Comparison of ENCODE assay signal across 13 cellular contexts in genomic region chr9:136513191-136513590, GRCh38.
"Had no signal": no experiment of that assay in that cellular context is flagged by ENCODE, and none has a peak within 500 bp of the region (broad histone marks: within the 10 kb centered on the region; RNA-seq: fewer than 3 reads in every experiment).

No MANE protein-coding gene starts in this region.

- H3K4me1 Mint-ChIP-seq: activated naive CD8-positive, alpha-beta T cell treated with anti-CD3 and anti-CD28 coated beads for 36 hours; naive thymus-derived CD8-positive, alpha-beta T cell; stimulated activated memory B cell treated with anti-CD40 and anti-IgM and Interleukin-4, amounts not matched to agents 10 μg/mL and 1 μg/mL and 100 μg/mL, for 72 hours had no signal

- H3K27ac ChIP-seq: hepatocyte had no signal

- H3K4me1 ChIP-seq: breast epithelium had no signal

- H3K27me3 ChIP-seq: breast epithelium, esophagus squamous epithelium, hepatocyte had no signal

- H3K27me3 Mint-ChIP-seq: activated naive CD8-positive, alpha-beta T cell treated with anti-CD3 and anti-CD28 coated beads for 36 hours; stimulated activated memory B cell treated with anti-CD40 and anti-IgM and Interleukin-4, amounts not matched to agents 10 μg/mL and 1 μg/mL and 100 μg/mL, for 72 hours had no signal

- H3K9me3 ChIP-seq: breast epithelium, esophagus squamous epithelium, mucosa of descending colon had no signal

- H3K79me2 ChIP-seq: hepatocyte had no signal

- H3K4me2 ChIP-seq: hepatocyte, smooth muscle cell had no signal

- H3K9me3 Mint-ChIP-seq: activated naive CD8-positive, alpha-beta T cell treated with anti-CD3 and anti-CD28 coated beads for 36 hours; naive thymus-derived CD8-positive, alpha-beta T cell; stimulated activated memory B cell treated with anti-CD40 and anti-IgM and Interleukin-4, amounts not matched to agents 10 μg/mL and 1 μg/mL and 100 μg/mL, for 72 hours had no signal

- H3K4me3 Mint-ChIP-seq: activated naive CD8-positive, alpha-beta T cell treated with anti-CD3 and anti-CD28 coated beads for 36 hours; naive thymus-derived CD8-positive, alpha-beta T cell; stimulated activated memory B cell treated with anti-CD40 and anti-IgM and Interleukin-4, amounts not matched to agents 10 μg/mL and 1 μg/mL and 100 μg/mL, for 72 hours had no signal

- H3K27ac Mint-ChIP-seq: activated naive CD8-positive, alpha-beta T cell treated with anti-CD3 and anti-CD28 coated beads for 36 hours; naive thymus-derived CD8-positive, alpha-beta T cell; stimulated activated memory B cell treated with anti-CD40 and anti-IgM and Interleukin-4, amounts not matched to agents 10 μg/mL and 1 μg/mL and 100 μg/mL, for 72 hours had no signal

- H3K4me3 ChIP-seq: hepatocyte, mucosa of descending colon, smooth muscle cell had no signal

- H3K36me3 ChIP-seq: breast epithelium had no signal

- ATAC-seq: stimulated activated memory B cell treated with anti-CD40 and anti-IgM and Interleukin-4, amounts not matched to agents 10 μg/mL and 1 μg/mL and 100 μg/mL, for 72 hours had no signal

- FAIRE-seq: endometrium, kidney had no signal

- DNase-seq: activated gamma-delta T cell treated with Interleukin-2 at 50 U/mL for 16 hours; activated naive CD8-positive, alpha-beta T cell treated with anti-CD3 and anti-CD28 coated beads for 36 hours; esophagus squamous epithelium; foreskin fibroblast; kidney; posterior cingulate gyrus had no signal

- H2AFZ ChIP-seq: hepatocyte had no signal
